Comparison of ENCODE assay signal across 13 cellular contexts in genomic region chr9:69981686-69982450, GRCh38.
DNase-seq lines count a peak whose midpoint lies in the region; ATAC-seq and TF ChIP-seq lines count a peak whose summit lies in the region.
"Had no signal": no experiment of that assay in that cellular context is flagged by ENCODE, and none has a peak within 500 bp of the region (broad histone marks: within the 10 kb centered on the region; RNA-seq: fewer than 3 reads in every experiment).

No MANE protein-coding gene starts in this region.

- H3K4me3 Mint-ChIP-seq in neural progenitor cell = no peak overlapping the region
- no peak overlapping the region for H3K4me3 Mint-ChIP-seq in endothelial cell (ENCODE audit: unreplicated experiment)
- H3K4me3 Mint-ChIP-seq: central memory CD8-positive, alpha-beta T cell had no signal

- H3K27me3 Mint-ChIP-seq in neural progenitor cell (ENCODE audit: insufficient read depth, low read depth) (no peaks in the 10 kb centered on the region), endothelial cell (ENCODE audit: unreplicated experiment) (peaks cover 2% of the 10 kb centered on the region)

- 49 to 77% methylated on average over 6 of the region's 6 CpGs for WGBS in thyroid gland, 2 donors

- H3K36me3 Mint-ChIP-seq in neural progenitor cell (no peaks in the 10 kb centered on the region), endothelial cell (ENCODE audit: low read depth, unreplicated experiment) (no peaks in the 10 kb centered on the region)

- intact Hi-C loops in thyroid gland (cut with DNase I) = no loop called here

- H3K4me3 ChIP-seq in neural progenitor cell (no peak overlapping the region), thyroid gland (replicated peaks in 1 of 3) (no peak overlapping the region)
- H3K4me3 ChIP-seq: skin epidermis had no signal

- H3K36me3 ChIP-seq in neural progenitor cell (no peaks in the 10 kb centered on the region), thyroid gland (no peaks in the 10 kb centered on the region)

- no peak for ATAC-seq in GM21619 (IDR thresholded peaks at IDR 0.05; ENCODE audit: unreplicated experiment)
- ATAC-seq in GM18873 (IDR thresholded peaks at IDR 0.05; ENCODE audit: low FRiP score, unreplicated experiment) = no peak

- no peak overlapping the region for H3K27ac Mint-ChIP-seq in neural progenitor cell
- no peak overlapping the region for H3K27ac Mint-ChIP-seq in endothelial cell (ENCODE audit: unreplicated experiment)

- no peaks in the 10 kb centered on the region for H4K20me1 ChIP-seq in neural progenitor cell (ENCODE audit: low read depth)

- no peak for TF ChIP-seq CTCF in neural progenitor cell (IDR thresholded peaks at IDR 0.05)
- no peak for TF ChIP-seq CTCF in endothelial cell (IDR thresholded peaks at IDR 0.05; ENCODE audit: unreplicated experiment)
- no peak for TF ChIP-seq CTCF in thyroid gland (IDR thresholded peaks at IDR 0.05)

- TF ChIP-seq POLR2A in thyroid gland (IDR thresholded peaks at IDR 0.05) = no peak

- DNase-seq in HCEC 1CT (peak; percentile 81), NCI-H510A treated with DMSO at 0.1 percent for 48 hours (lab: John Stamatoyannopoulos, UW) (peak; percentile 42), dermis blood vessel endothelial cell (peak; percentile 35), neural progenitor cell (ENCODE audit: low spot score) (peak; percentile 7), endothelial cell (ENCODE audit: low spot score) (no peak), thyroid gland (no peak)
- DNase-seq: Calu3, NCI-H2029 had no signal

- H3K9ac ChIP-seq in neural progenitor cell = no peak overlapping the region

- H3K27me3 ChIP-seq in neural progenitor cell (no peaks in the 10 kb centered on the region), thyroid gland (no peaks in the 10 kb centered on the region)

- H3F3A ChIP-seq in neural progenitor cell (ENCODE audit: low read depth) = no peaks in the 10 kb centered on the region

- no peak overlapping the region for H2AFZ ChIP-seq in neural progenitor cell (replicated peaks)

- H3K9me3 ChIP-seq in neural progenitor cell (ENCODE audit: low read depth) (no peaks in the 10 kb centered on the region), thyroid gland (no peaks in the 10 kb centered on the region)

- no peaks in the 10 kb centered on the region for H3K79me2 ChIP-seq in neural progenitor cell (ENCODE audit: low read depth)

- peaks cover 25% of the 10 kb centered on the region for H3K4me1 ChIP-seq in neural progenitor cell
- no peaks in the 10 kb centered on the region for H3K4me1 ChIP-seq in thyroid gland

- H3K27ac ChIP-seq in neural progenitor cell = no peak overlapping the region
- no peak overlapping the region for H3K27ac ChIP-seq in thyroid gland
- H3K27ac ChIP-seq: skin epidermis, VCaP had no signal

- peak overlapping the region; percentile 23 for H3K4me2 ChIP-seq in neural progenitor cell

- H3K9me3 Mint-ChIP-seq in neural progenitor cell (no peaks in the 10 kb centered on the region), endothelial cell (ENCODE audit: unreplicated experiment) (no peaks in the 10 kb centered on the region)
- H3K9me3 Mint-ChIP-seq: central memory CD8-positive, alpha-beta T cell had no signal

- H3K4me1 Mint-ChIP-seq in neural progenitor cell (no peaks in the 10 kb centered on the region), endothelial cell (ENCODE audit: unreplicated experiment) (no peaks in the 10 kb centered on the region)
- H3K4me1 Mint-ChIP-seq: central memory CD8-positive, alpha-beta T cell had no signal

Comparison
In these comparisons a context has a peak if more than half of its experiments do, and no peak if none do; other contexts are left out.
1. DNase-seq: peak in HCEC 1CT (single experiment), NCI-H510A treated with DMSO at 0.1 percent for 48 hours (single experiment), dermis blood vessel endothelial cell (single experiment) and neural progenitor cell (single experiment); none in endothelial cell (single experiment) and thyroid gland (0 of 2).